ENCODE assay signal across 8 cellular contexts in genomic region chr16:89547291-89547690, GRCh38.
"Had no signal": no experiment of that assay in that cellular context is flagged by ENCODE, and none has a peak within 500 bp of the region (broad histone marks: within the 10 kb centered on the region; RNA-seq: fewer than 3 reads in every experiment).

No MANE protein-coding gene starts in this region.

- H3K4me3 Mint-ChIP-seq: HFFc6 had no signal

- H3K9me3 ChIP-seq: HAP-1 had no signal

- H3K27ac ChIP-seq: GM23248, HL-60 had no signal

- DNase-seq: GM23248, GOT3, H7, HFFc6, IMR-90 had no signal

- H2AFZ ChIP-seq: GM23248 had no signal

- H3K27ac Mint-ChIP-seq: HFFc6 had no signal

- H3K9me3 Mint-ChIP-seq: HFFc6 had no signal

- H3K4me1 ChIP-seq: HAP-1 had no signal

- H3K9ac ChIP-seq: GM23248 had no signal

- H3K4me3 ChIP-seq: GM23248, HAP-1 had no signal

- ATAC-seq: HCT116 had no signal
